ENCODE assay signal across 3 cellular contexts in the genomic region with DNA sequence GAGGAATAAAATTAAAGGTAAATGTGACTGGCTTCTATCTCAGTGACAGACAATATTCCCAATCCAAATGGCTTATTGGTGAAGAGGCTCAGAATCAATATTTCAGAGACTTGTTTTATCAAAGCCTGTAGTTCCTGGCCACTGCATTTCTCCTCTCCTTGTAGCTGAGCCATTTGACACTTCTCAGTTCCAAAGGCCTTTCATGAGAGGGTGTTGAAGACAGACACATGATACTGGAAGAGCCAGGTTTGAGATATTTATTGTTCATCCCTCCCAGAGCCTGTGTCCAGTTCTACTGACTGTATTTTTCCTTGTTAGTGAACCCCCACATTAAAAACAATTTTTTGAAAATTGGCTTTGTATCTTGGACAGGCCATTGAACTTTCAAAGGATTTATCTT.
"Had no signal": no experiment of that assay in that cellular context is flagged by ENCODE, and none has a peak within 500 bp of the region (broad histone marks: within the 10 kb centered on the region; RNA-seq: fewer than 3 reads in every experiment).

No MANE protein-coding gene starts in this region.

- H3K4me3 ChIP-seq: GM12878 had no signal

- DNase-seq: GDM1, GF-D8 had no signal
